ENCODE assay signal across 10 cellular contexts in genomic region chr22:38110008-38110862, GRCh38. TPM values are rescaled to one million over a fixed set of nuclear protein-coding genes. Genes with fewer than 3 reads are reported as not detected.
DNase-seq lines count a peak whose midpoint lies in the region; ATAC-seq and TF ChIP-seq lines count a peak whose summit lies in the region.
"Had no signal": no experiment of that assay in that cellular context is flagged by ENCODE, and none has a peak within 500 bp of the region (broad histone marks: within the 10 kb centered on the region; RNA-seq: fewer than 3 reads in every experiment).

Gene BAIAP2L2, minus strand, starts transcription at chr22:38110684. Its CDS starts 159 bp downstream, at chr22:38110525.

- H3K4me3 ChIP-seq in PC-3 (ENCODE audit: low read length) (no peak within 1 kb of the TSS), esophagus squamous epithelium (no peak within 1 kb of the TSS)
- H3K4me3 ChIP-seq: spleen had no signal

- DNase-seq in DMS53 treated with DMSO at 0.1 percent for 48 hours (lab: John Stamatoyannopoulos, UW; ENCODE audit: unreplicated experiment) (peak; percentile 46), PC-3 (peak; percentile 15), esophagus squamous epithelium (lab: John Stamatoyannopoulos, UW) (no peak), progenitor cell of endocrine pancreas (ENCODE audit: low spot score, unreplicated experiment) (no peak), NCI-H345 (lab: John Stamatoyannopoulos, UW) (no peak), GF-D8 (lab: John Stamatoyannopoulos, UW) (no peak)
- DNase-seq: GOT3, NCI-H774, spleen had no signal

- no peaks in the 10 kb centered on the region for H3K9me3 Mint-ChIP-seq in progenitor cell of endocrine pancreas (ENCODE audit: low read depth)

- H3K4me3 Mint-ChIP-seq in progenitor cell of endocrine pancreas (ENCODE audit: low read depth), result no peak within 1 kb of the TSS

- H3K9me3 ChIP-seq in PC-3 (ENCODE audit: low read length), result no peaks in the 10 kb centered on the region
- no peaks in the 10 kb centered on the region for H3K9me3 ChIP-seq in esophagus squamous epithelium
- H3K9me3 ChIP-seq: spleen had no signal

- no peak within 1 kb of the TSS for H3K9ac ChIP-seq in PC-3 (ENCODE audit: low read length)

- ATAC-seq in PC-3, result 0 out of 2 replicates have a peak, but pooled peaks have one; percentile 16
- ATAC-seq in GM21360 (IDR thresholded peaks at IDR 0.05; ENCODE audit: unreplicated experiment), result no peak

- H3K36me3 ChIP-seq in PC-3 (ENCODE audit: low read depth, low read length) (no peaks in the 10 kb centered on the region), esophagus squamous epithelium (peaks cover 0 to 18% (median 0%) of the 10 kb centered on the region in 3 donors)

- H3K27me3 Mint-ChIP-seq in progenitor cell of endocrine pancreas, result peaks cover 3% of the 10 kb centered on the region

- peaks cover 13% of the 10 kb centered on the region for H3K4me1 Mint-ChIP-seq in progenitor cell of endocrine pancreas (ENCODE audit: low read depth)

- TF ChIP-seq CTCF in PC-3 (conservative IDR thresholded peaks at IDR 0.05; ENCODE audit: low read depth, low read length) (no peak), esophagus squamous epithelium (IDR thresholded peaks at IDR 0.05) (no peak), progenitor cell of endocrine pancreas (IDR thresholded peaks at IDR 0.05; ENCODE audit: unreplicated experiment) (no peak)

- H3F3A ChIP-seq in PC-3 (ENCODE audit: low read length, unreplicated experiment), result no peaks in the 10 kb centered on the region

- peak within 1 kb of the TSS; percentile 95 for H3K27ac Mint-ChIP-seq in progenitor cell of endocrine pancreas

- H2AFZ ChIP-seq in PC-3 (ENCODE audit: low read length), result no peak within 1 kb of the TSS

- intact Hi-C loops in PC-3 (cut with micrococcal nuclease), result loop anchor here (10.0 kb wide), 1 partner anchor 105 kb away; no protein-coding TSS in a partner anchor
- intact Hi-C loops in esophagus squamous epithelium (cut with DNase I), result no loop called here

- no peaks in the 10 kb centered on the region; the same call in 1 of the 2 replicates for H3K4me1 ChIP-seq in PC-3 (ENCODE audit: insufficient read depth, low read length)
- peaks cover 5 to 51% (median 22%) of the 10 kb centered on the region in 3 donors for H3K4me1 ChIP-seq in esophagus squamous epithelium

- H3K79me2 ChIP-seq in PC-3 (ENCODE audit: low read length), result no peaks in the 10 kb centered on the region

- 53 to 57% methylated on average over 6 to 11 of the region's 19 CpGs for WGBS in esophagus squamous epithelium, 2 donors

- CTCF ChIA-PET in PC-3 (lab: Charles Lee), result interaction anchor here (0.6 kb wide), 2 partner anchors 35 to 218 kb away, joined by 3 to 4 read pairs; no protein-coding TSS in a partner anchor

- H4K20me1 ChIP-seq in PC-3 (ENCODE audit: low read length), result no peaks in the 10 kb centered on the region

- POLR2A ChIA-PET in PC-3 (lab: Charles Lee; ENCODE audit: unreplicated experiment), result interaction anchor here (0.6 kb wide), 1 partner anchor 456 kb away, joined by 3 read pairs; no protein-coding TSS in a partner anchor

- H3K27ac ChIP-seq in PC-3 (ENCODE audit: low read length) (no peak within 1 kb of the TSS), esophagus squamous epithelium (peak within 1 kb of the TSS in 3 of 4 donors; percentile 2 to 56 (median 49))
- H3K27ac ChIP-seq: spleen had no signal

- no peaks in the 10 kb centered on the region for H3K9me2 ChIP-seq in PC-3 (replicated peaks; ENCODE audit: low read length)

- TF ChIP-seq POLR2A in esophagus squamous epithelium (IDR thresholded peaks at IDR 0.05), result no peak

- H3K4me2 ChIP-seq in PC-3 (ENCODE audit: low read length), result no peak within 1 kb of the TSS

- BruUV-seq in PC-3 (replicated peaks; lab: Mats Ljungman, UMichigan), result no TSS peak

- H3K27me3 ChIP-seq in PC-3 (ENCODE audit: low read length) (no peaks in the 10 kb centered on the region), esophagus squamous epithelium (peaks cover 0 to 4% (median 0%) of the 10 kb centered on the region in 4 donors)
- H3K27me3 ChIP-seq: spleen had no signal

- H3K36me3 Mint-ChIP-seq in progenitor cell of endocrine pancreas (ENCODE audit: insufficient read depth), result peaks cover 3% of the 10 kb centered on the region

RNA-seq across cellular contexts. Expression of gene BAIAP2L2, which starts in this region (rescaled TPM):
- total RNA-seq in PC-3 (2014; rRNA removed) (0.80 TPM in 1 of 2 replicates, not detected in the other), esophagus squamous epithelium (1 to 10 TPM in 3 of 4 donors, under 1 TPM in 1; 0.26 to 4.8 (median 2.8) TPM), progenitor cell of endocrine pancreas (6.5 and 7.0 TPM in 2 replicates)

Comparison
In these comparisons a context has a peak if more than half of its experiments do, and no peak if none do; other contexts are left out.
1. Peak in DNase-seq and ATAC-seq in PC-3; RNA of the gene not detected or under 1 TPM.